1 cellular context compared by ENCODE assay signal in genomic region chr2:53911434-53912189, GRCh38.
TF ChIP-seq lines count a peak whose summit lies in the region.

No MANE protein-coding gene starts in this region.

TF ChIP-seq in SK-N-SH treated with all-trans-retinoic acid at 6 μM for 48 hours, 23 proteins besides CTCF, POLR2A, EP300 and RAD21 (continued from another document):
- no peak for TF ChIP-seq PATZ1 (CRISPR knock-in tag; IDR thresholded peaks at IDR 0.05; ENCODE audit: borderline replicate concordance)
